Comparison of ENCODE assay signal across 8 cellular contexts in genomic region chr17:17849863-17850373, GRCh38. TPM values are rescaled to one million over a fixed set of nuclear protein-coding genes. Genes with fewer than 3 reads are reported as not detected.
DNase-seq lines count a peak whose midpoint lies in the region; ATAC-seq and TF ChIP-seq lines count a peak whose summit lies in the region.

No MANE protein-coding gene starts in this region.

- peaks cover 72% of the 10 kb centered on the region for H3K4me1 Mint-ChIP-seq in activated T-cell treated with anti-CD3 and anti-CD28 coated beads, Interleukin-2, amount 50 U/mL, for 4 hours (ENCODE audit: low read depth)

- H3K4me1 ChIP-seq in rectal smooth muscle tissue (ENCODE audit: control insufficient read depth, insufficient read depth, low read length), result peaks cover 15% of the 10 kb centered on the region

- no peak overlapping the region for H3K9ac ChIP-seq in rectal smooth muscle tissue (ENCODE audit: low read length)

- H3K36me3 ChIP-seq in rectal smooth muscle tissue (ENCODE audit: control insufficient read depth, insufficient read depth, low read length), result peaks cover 12% of the 10 kb centered on the region

- H3K9me3 Mint-ChIP-seq in activated T-cell treated with anti-CD3 and anti-CD28 coated beads, Interleukin-2, amount 50 U/mL, for 4 hours, result no peaks in the 10 kb centered on the region

- DNase-seq in NCI-H1694 (lab: John Stamatoyannopoulos, UW) (peak; percentile 17), NCI-H1694 treated with DMSO at 0.1 percent for 48 hours (lab: John Stamatoyannopoulos, UW) (no peak), NCI-H345 treated with DMSO at 0.1 percent for 48 hours (lab: John Stamatoyannopoulos, UW; ENCODE audit: unreplicated experiment) (peak; percentile 12), fibroblast of villous mesenchyme (ENCODE audit: low read depth) (peak; percentile 67), GM19240 (ENCODE audit: insufficient read length, low spot score) (no peak)
- DNase-seq in activated T-cell treated with anti-CD3 and anti-CD28 coated beads, Interleukin-2, amount 50 U/mL, for 4 hours, result peak; percentile 47

- no peak overlapping the region for H3K4me3 ChIP-seq in fibroblast of villous mesenchyme (ENCODE audit: low read depth, low read length)
- no peak overlapping the region for H3K4me3 ChIP-seq in rectal smooth muscle tissue (ENCODE audit: low read length)

- peaks cover 5% of the 10 kb centered on the region for H3K36me3 Mint-ChIP-seq in activated T-cell treated with anti-CD3 and anti-CD28 coated beads, Interleukin-2, amount 50 U/mL, for 4 hours (ENCODE audit: insufficient read depth)

- TF ChIP-seq CTCF in fibroblast of villous mesenchyme (IDR thresholded peaks at IDR 0.05; ENCODE audit: insufficient read depth, low read depth, low read length), result peak; percentile 47

- no peaks in the 10 kb centered on the region for H3K27me3 Mint-ChIP-seq in activated T-cell treated with anti-CD3 and anti-CD28 coated beads, Interleukin-2, amount 50 U/mL, for 4 hours (ENCODE audit: low read depth)

- peak overlapping the region; percentile 37 for H3K4me3 Mint-ChIP-seq in activated T-cell treated with anti-CD3 and anti-CD28 coated beads, Interleukin-2, amount 50 U/mL, for 4 hours

- H3K27me3 ChIP-seq in rectal smooth muscle tissue (ENCODE audit: control insufficient read depth, insufficient read depth, low read length), result no peaks in the 10 kb centered on the region

- ATAC-seq in activated T-cell treated with anti-CD3 and anti-CD28 coated beads, Interleukin-2, amount 50 U/mL, for 4 hours, result peak; percentile 21 to 36
- ATAC-seq in GM21528 (IDR thresholded peaks at IDR 0.05; ENCODE audit: low FRiP score, unreplicated experiment), result no peak

- peak overlapping the region; percentile 50 for H3K27ac ChIP-seq in rectal smooth muscle tissue (ENCODE audit: low read depth, low read length)

RNA-seq across cellular contexts. Expression of gene SREBF1, which starts 13.1 kb away (rescaled TPM):
- total RNA-seq in activated T-cell treated with anti-CD3 and anti-CD28 coated beads, Interleukin-2, amount 50 U/mL, for 4 hours, result 10 to 100 TPM; 34.3 to 44.0 (median 34.6) TPM
- 92.0 and 128 TPM in 2 replicates for total RNA-seq in fibroblast of villous mesenchyme

Comparison
In these comparisons a context has a peak if more than half of its experiments do, and no peak if none do; other contexts are left out.
1. DNase-seq: peak in NCI-H1694 (single experiment), NCI-H345 treated with DMSO at 0.1 percent for 48 hours (single experiment), activated T-cell treated with anti-CD3 and anti-CD28 coated beads, Interleukin-2, amount 50 U/mL, for 4 hours (single experiment) and fibroblast of villous mesenchyme (single experiment); none in NCI-H1694 treated with DMSO at 0.1 percent for 48 hours (single experiment) and GM19240 (single experiment).